ENCODE assay signal across 27 cellular contexts in genomic region chr2:11433875-11434274, GRCh38.
"Had no signal": no experiment of that assay in that cellular context is flagged by ENCODE, and none has a peak within 500 bp of the region (broad histone marks: within the 10 kb centered on the region; RNA-seq: fewer than 3 reads in every experiment).

No MANE protein-coding gene starts in this region.

- H3K27ac Mint-ChIP-seq: activated B cell treated with CpG ODN at 0.5 μM for 24 hours; activated naive CD4-positive, alpha-beta T cell treated with anti-CD3 and anti-CD28 coated beads for 36 hours; activated naive CD8-positive, alpha-beta T cell treated with anti-CD3 and anti-CD28 coated beads, Interleukin-2, amount 10 ng/mL, durations not matched to agents 7 days and 5 days; activated T-helper 1 cell treated with anti-CD3 and anti-CD28 coated beads, Interleukin-12 subunit alpha, Interleukin-12 subunit beta, Interleukin-2, Interleukin-4 antibody, amounts not matched to agents 30 ng/mL and 10 ng/mL and 1 ng/mL, durations not matched to agents 14 hours and 24 hours and 36 hours; progenitor cell of endocrine pancreas; T-helper 17 cell had no signal

- H3K27ac ChIP-seq: brain microvascular endothelial cell, neutrophil, ovary, skin epidermis, tibial nerve had no signal

- H3K4me3 Mint-ChIP-seq: activated B cell treated with CpG ODN at 0.5 μM for 24 hours; activated naive CD4-positive, alpha-beta T cell treated with anti-CD3 and anti-CD28 coated beads for 36 hours; activated naive CD8-positive, alpha-beta T cell treated with anti-CD3 and anti-CD28 coated beads, Interleukin-2, amount 10 ng/mL, durations not matched to agents 7 days and 5 days; activated T-helper 1 cell treated with anti-CD3 and anti-CD28 coated beads, Interleukin-12 subunit alpha, Interleukin-12 subunit beta, Interleukin-2, Interleukin-4 antibody, amounts not matched to agents 30 ng/mL and 10 ng/mL and 1 ng/mL, durations not matched to agents 14 hours and 24 hours and 36 hours; effector memory CD8-positive, alpha-beta T cell; nephron progenitor cell; T-helper 17 cell had no signal

- ATAC-seq: effector memory CD8-positive, alpha-beta T cell; left cardiac atrium; left ventricle myocardium superior; sciatic nerve; T-helper 17 cell had no signal

- H3K9me3 Mint-ChIP-seq: activated B cell treated with CpG ODN at 0.5 μM for 24 hours; activated naive CD8-positive, alpha-beta T cell treated with anti-CD3 and anti-CD28 coated beads, Interleukin-2, amount 10 ng/mL, durations not matched to agents 7 days and 5 days; activated T-helper 1 cell treated with anti-CD3 and anti-CD28 coated beads, Interleukin-12 subunit alpha, Interleukin-12 subunit beta, Interleukin-2, Interleukin-4 antibody, amounts not matched to agents 30 ng/mL and 10 ng/mL and 1 ng/mL, durations not matched to agents 14 hours and 24 hours and 36 hours; effector memory CD8-positive, alpha-beta T cell had no signal

- DNase-seq: activated B cell treated with CpG ODN at 0.5 μM for 24 hours; activated CD4-positive, alpha-beta T cell treated with anti-CD3 and anti-CD28 coated beads, Interleukin-2, amount 50 U/mL, for 1 hour; activated CD8-positive, alpha-beta memory T cell treated with anti-CD3 and anti-CD28 coated beads for 24 hours; activated effector memory CD4-positive, alpha-beta T cell treated with anti-CD3 and anti-CD28 coated beads, Interleukin-2, amount 50 U/mL, for 16 hours; activated naive CD4-positive, alpha-beta T cell treated with anti-CD3 and anti-CD28 coated beads for 36 hours; activated naive CD8-positive, alpha-beta T cell treated with anti-CD3 and anti-CD28 coated beads, Interleukin-2, amount 10 ng/mL, durations not matched to agents 7 days and 5 days; amniotic stem cell; brain microvascular endothelial cell; cortex of kidney; effector memory CD8-positive, alpha-beta T cell; erythroblast; head of caudate nucleus; hippocampal formation; left cardiac atrium; left ventricle myocardium superior; nephron progenitor cell; ovary; stimulated activated CD4-positive, alpha-beta T cell treated with anti-CD3 and anti-CD28 coated beads, Interleukin-12 subunit alpha, Interleukin-12 subunit beta, amount 100 ng/mL, for 4 hours; stimulated activated CD4-positive, alpha-beta T cell treated with anti-CD3 and anti-CD28 coated beads, Interleukin-4, amount 100 ng/mL, for 1 hour; T-helper 17 cell; T1000 had no signal

- H3K4me1 Mint-ChIP-seq: activated B cell treated with CpG ODN at 0.5 μM for 24 hours, T-helper 17 cell had no signal

- H3K27me3 Mint-ChIP-seq: activated B cell treated with CpG ODN at 0.5 μM for 24 hours; activated naive CD8-positive, alpha-beta T cell treated with anti-CD3 and anti-CD28 coated beads, Interleukin-2, amount 10 ng/mL, durations not matched to agents 7 days and 5 days; progenitor cell of endocrine pancreas; T-helper 17 cell had no signal
